In the genomic region with DNA sequence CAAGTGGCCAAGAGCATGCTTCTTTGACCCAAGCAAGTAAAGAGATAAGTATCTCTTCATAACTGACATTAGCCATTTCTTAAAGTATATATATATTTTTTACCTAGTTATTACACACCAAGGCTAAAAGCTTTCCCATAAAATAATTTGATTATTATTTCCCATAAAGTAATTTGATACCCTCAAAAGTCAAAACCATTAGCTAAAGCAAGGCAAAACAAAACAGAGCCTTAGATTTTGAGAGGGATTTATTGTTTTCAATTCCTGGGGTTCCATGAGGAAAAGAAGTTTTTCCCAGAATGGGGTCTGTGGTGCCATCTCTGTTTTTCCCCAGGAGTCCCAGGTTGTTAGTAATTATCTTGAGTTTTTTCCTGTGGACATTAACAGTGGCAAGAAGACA, we compare ENCODE assay signal across 7 cellular contexts.
"Had no signal": no experiment of that assay in that cellular context is flagged by ENCODE, and none has a peak within 500 bp of the region (broad histone marks: within the 10 kb centered on the region; RNA-seq: fewer than 3 reads in every experiment).

No MANE protein-coding gene starts in this region.

- ATAC-seq: HepG2, K562 had no signal

- H3K4me3 ChIP-seq: K562 had no signal

- H3K9ac ChIP-seq: KMS-11 had no signal

- DNase-seq: IMR-90, KBM-7, KG1 had no signal

- H3K4me2 ChIP-seq: KMS-11 had no signal

- H3K27ac ChIP-seq: HL-60, KMS-11 had no signal
